ENCODE assay signal across 1 cellular context in the genomic region with DNA sequence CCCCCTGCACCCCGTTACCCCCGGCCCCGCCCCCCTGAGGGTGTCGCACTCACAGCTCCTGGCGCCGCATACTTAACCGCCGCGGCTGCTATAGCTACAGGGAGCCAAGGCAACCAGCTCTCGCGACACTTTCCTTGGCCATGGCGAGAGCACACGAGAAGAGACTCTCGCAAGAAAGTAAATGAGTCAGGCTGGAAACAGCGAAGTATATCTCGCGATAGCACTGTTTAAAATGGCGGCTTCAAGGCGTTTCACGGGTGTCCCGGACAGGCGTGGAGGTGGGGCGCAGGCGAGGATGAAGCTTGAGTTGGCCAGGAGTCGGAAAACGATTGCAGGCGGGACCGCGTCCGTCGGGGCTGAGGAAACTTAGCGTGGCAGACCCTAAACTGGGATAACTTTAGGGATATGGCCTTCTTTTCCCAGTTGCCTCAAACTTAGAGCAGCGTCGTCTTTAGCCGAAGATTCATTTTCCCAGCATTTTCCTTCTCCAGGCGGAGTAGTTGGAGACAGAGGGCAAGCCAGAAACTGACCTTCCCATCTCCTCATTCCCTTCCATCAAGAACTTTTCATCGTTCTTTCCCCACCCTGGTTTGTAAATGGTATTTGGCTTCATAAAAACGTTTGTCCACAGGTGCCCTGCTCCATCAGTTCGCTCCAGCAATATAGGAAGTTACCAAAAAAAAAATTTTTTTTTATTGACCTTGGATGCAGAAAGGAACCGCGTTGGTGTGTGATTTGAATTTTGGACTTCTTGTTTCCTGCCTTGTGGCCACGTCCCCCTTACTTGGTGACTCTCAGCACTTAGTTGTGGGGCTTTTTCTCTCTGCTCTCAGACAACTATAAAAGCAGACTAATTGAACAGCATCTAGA.
A peak's percentile ranks its signal among the peaks of the same experiment; 100 is the strongest.
TF ChIP-seq lines count a peak whose summit lies in the region.

No MANE protein-coding gene starts in this region.

TF ChIP-seq in K562, 482 proteins besides CTCF, POLR2A, EP300 and RAD21 (continued from another document and continues in another):
- TF ChIP-seq, protein P1, sequence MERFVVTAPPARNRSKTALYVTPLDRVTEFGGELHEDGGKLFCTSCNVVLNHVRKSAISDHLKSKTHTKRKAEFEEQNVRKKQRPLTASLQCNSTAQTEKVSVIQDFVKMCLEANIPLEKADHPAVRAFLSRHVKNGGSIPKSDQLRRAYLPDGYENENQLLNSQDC (CRISPR knock-in tag; IDR thresholded peaks at IDR 0.05) = no peak; the same call in 1 of the 2 replicates
- TF ChIP-seq CXXC5 (CRISPR knock-in tag; IDR thresholded peaks at IDR 0.05) = peak; percentile 62
- TF ChIP-seq LCOR (CRISPR knock-in tag; IDR thresholded peaks at IDR 0.05) = peak; percentile 17; the same call in 1 of the 2 replicates
- TF ChIP-seq MYNN (IDR thresholded peaks at IDR 0.05) = peak; percentile 99
- TF ChIP-seq MYNN (CRISPR knock-in tag; IDR thresholded peaks at IDR 0.05) = peak; percentile 86
- TF ChIP-seq, protein P2, sequence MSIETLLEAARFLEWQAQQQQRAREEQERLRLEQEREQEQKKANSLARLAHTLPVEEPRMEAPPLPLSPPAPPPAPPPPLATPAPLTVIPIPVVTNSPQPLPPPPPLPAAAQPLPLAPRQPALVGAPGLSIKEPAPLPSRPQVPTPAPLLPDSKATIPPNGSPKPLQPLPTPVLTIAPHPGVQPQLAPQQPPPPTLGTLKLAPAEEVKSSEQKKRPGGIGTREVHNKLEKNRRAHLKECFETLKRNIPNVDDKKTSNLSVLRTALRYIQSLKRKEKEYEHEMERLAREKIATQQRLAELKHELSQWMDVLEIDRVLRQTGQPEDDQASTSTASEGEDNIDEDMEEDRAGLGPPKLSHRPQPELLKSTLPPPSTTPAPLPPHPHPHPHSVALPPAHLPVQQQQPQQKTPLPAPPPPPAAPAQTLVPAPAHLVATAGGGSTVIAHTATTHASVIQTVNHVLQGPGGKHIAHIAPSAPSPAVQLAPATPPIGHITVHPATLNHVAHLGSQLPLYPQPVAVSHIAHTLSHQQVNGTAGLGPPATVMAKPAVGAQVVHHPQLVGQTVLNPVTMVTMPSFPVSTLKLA (conservative IDR thresholded peaks at IDR 0.05) = 0 out of 4 replicates have a peak, but pooled peaks of 1 of the 2 experiments have one; percentile 64
- TF ChIP-seq ZKSCAN1 (IDR thresholded peaks at IDR 0.05; ENCODE audit: low read depth, low read length) = 0 out of 2 replicates have a peak, but pooled peaks have one; percentile 17
- peak; percentile 58; the same call in 1 of the 2 replicates for TF ChIP-seq CBFB (CRISPR knock-in tag; IDR thresholded peaks at IDR 0.05)
- peak; percentile 46; the same call in 1 of the 2 replicates for TF ChIP-seq DMBX1 (CRISPR knock-in tag; IDR thresholded peaks at IDR 0.05; ENCODE audit: borderline replicate concordance)
- TF ChIP-seq, protein P3, sequence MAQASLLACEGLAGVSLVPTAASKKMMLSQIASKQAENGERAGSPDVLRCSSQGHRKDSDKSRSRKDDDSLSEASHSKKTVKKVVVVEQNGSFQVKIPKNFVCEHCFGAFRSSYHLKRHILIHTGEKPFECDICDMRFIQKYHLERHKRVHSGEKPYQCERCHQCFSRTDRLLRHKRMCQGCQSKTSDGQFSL (CRISPR knock-in tag; IDR thresholded peaks at IDR 0.05) = 0 out of 2 replicates have a peak, but pooled peaks have one; percentile 3
- TF ChIP-seq, protein P3 (tag; IDR thresholded peaks at IDR 0.05) = no peak
- TF ChIP-seq ZNF217 (CRISPR knock-in tag; IDR thresholded peaks at IDR 0.05) = no peak
- TF ChIP-seq, protein P4, sequence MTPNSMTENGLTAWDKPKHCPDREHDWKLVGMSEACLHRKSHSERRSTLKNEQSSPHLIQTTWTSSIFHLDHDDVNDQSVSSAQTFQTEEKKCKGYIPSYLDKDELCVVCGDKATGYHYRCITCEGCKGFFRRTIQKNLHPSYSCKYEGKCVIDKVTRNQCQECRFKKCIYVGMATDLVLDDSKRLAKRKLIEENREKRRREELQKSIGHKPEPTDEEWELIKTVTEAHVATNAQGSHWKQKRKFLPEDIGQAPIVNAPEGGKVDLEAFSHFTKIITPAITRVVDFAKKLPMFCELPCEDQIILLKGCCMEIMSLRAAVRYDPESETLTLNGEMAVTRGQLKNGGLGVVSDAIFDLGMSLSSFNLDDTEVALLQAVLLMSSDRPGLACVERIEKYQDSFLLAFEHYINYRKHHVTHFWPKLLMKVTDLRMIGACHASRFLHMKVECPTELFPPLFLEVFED (CRISPR knock-in tag; conservative IDR thresholded peaks at IDR 0.05) = peak; percentile 59; the same call in 1 of the 2 replicates
- TF ChIP-seq ZNF212 (CRISPR knock-in tag; IDR thresholded peaks at IDR 0.05) = no peak
- TF ChIP-seq ZNF253 (CRISPR knock-in tag; conservative IDR thresholded peaks at IDR 0.05) = no peak
- TF ChIP-seq, protein P5, sequence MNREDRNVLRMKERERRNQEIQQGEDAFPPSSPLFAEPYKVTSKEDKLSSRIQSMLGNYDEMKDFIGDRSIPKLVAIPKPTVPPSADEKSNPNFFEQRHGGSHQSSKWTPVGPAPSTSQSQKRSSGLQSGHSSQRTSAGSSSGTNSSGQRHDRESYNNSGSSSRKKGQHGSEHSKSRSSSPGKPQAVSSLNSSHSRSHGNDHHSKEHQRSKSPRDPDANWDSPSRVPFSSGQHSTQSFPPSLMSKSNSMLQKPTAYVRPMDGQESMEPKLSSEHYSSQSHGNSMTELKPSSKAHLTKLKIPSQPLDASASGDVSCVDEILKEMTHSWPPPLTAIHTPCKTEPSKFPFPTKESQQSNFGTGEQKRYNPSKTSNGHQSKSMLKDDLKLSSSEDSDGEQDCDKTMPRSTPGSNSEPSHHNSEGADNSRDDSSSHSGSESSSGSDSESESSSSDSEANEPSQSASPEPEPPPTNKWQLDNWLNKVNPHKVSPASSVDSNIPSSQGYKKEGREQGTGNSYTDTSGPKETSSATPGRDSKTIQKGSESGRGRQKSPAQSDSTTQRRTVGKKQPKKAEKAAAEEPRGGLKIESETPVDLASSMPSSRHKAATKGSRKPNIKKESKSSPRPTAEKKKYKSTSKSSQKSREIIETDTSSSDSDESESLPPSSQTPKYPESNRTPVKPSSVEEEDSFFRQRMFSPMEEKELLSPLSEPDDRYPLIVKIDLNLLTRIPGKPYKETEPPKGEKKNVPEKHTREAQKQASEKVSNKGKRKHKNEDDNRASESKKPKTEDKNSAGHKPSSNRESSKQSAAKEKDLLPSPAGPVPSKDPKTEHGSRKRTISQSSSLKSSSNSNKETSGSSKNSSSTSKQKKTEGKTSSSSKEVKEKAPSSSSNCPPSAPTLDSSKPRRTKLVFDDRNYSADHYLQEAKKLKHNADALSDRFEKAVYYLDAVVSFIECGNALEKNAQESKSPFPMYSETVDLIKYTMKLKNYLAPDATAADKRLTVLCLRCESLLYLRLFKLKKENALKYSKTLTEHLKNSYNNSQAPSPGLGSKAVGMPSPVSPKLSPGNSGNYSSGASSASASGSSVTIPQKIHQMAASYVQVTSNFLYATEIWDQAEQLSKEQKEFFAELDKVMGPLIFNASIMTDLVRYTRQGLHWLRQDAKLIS (CRISPR knock-in tag; IDR thresholded peaks at IDR 0.05) = no peak; the same call in 1 of the 2 replicates
- TF ChIP-seq ZNF133 (CRISPR knock-in tag; IDR thresholded peaks at IDR 0.05) = no peak
- no peak for TF ChIP-seq ZNF175 (CRISPR knock-in tag; IDR thresholded peaks at IDR 0.05; ENCODE audit: low read depth)
- no peak for TF ChIP-seq ZNF282 (CRISPR knock-in tag; IDR thresholded peaks at IDR 0.05)
- peak; percentile 81 for TF ChIP-seq L3MBTL2 (IDR thresholded peaks at IDR 0.05)
- TF ChIP-seq, protein P6, sequence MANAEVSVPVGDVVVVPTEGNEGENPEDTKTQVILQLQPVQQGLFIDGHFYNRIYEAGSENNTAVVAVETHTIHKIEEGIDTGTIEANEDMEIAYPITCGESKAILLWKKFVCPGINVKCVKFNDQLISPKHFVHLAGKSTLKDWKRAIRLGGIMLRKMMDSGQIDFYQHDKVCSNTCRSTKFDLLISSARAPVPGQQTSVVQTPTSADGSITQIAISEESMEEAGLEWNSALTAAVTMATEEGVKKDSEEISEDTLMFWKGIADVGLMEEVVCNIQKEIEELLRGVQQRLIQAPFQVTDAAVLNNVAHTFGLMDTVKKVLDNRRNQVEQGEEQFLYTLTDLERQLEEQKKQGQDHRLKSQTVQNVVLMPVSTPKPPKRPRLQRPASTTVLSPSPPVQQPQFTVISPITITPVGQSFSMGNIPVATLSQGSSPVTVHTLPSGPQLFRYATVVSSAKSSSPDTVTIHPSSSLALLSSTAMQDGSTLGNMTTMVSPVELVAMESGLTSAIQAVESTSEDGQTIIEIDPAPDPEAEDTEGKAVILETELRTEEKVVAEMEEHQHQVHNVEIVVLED (CRISPR knock-in tag; IDR thresholded peaks at IDR 0.05) = no peak
- TF ChIP-seq SETDB1 (IDR thresholded peaks at IDR 0.05; ENCODE audit: low read length) = no peak
- no peak for TF ChIP-seq PRMT5 (CRISPR knock-in tag; IDR thresholded peaks at IDR 0.05)
- TF ChIP-seq NBN (IDR thresholded peaks at IDR 0.05; ENCODE audit: low read depth) = peak; percentile 50
- TF ChIP-seq TFAM (CRISPR knock-in tag; conservative IDR thresholded peaks at IDR 0.05) = no peak
- TF ChIP-seq MEF2D (tag; conservative IDR thresholded peaks at IDR 0.05; ENCODE audit: low read depth) = no peak
- peak; percentile 99 for TF ChIP-seq SAFB (IDR thresholded peaks at IDR 0.05; ENCODE audit: borderline replicate concordance, low read depth, low read length)
- TF ChIP-seq ZFP1 (CRISPR knock-in tag; IDR thresholded peaks at IDR 0.05) = no peak
- TF ChIP-seq, protein P7, sequence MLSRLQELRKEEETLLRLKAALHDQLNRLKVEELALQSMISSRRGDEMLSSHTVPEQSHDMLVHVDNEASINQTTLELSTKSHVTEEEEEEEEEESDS (CRISPR knock-in tag; IDR thresholded peaks at IDR 0.05) = no peak
- TF ChIP-seq, protein P8, sequence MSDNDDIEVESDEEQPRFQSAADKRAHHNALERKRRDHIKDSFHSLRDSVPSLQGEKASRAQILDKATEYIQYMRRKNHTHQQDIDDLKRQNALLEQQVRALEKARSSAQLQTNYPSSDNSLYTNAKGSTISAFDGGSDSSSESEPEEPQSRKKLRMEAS (CRISPR knock-in tag; IDR thresholded peaks at IDR 0.05) = peak; percentile 16; the same call in 1 of the 2 replicates
- peak; percentile 77; the same call in 1 of the 2 replicates for TF ChIP-seq OTX1 (CRISPR knock-in tag; IDR thresholded peaks at IDR 0.05)
- no peak for TF ChIP-seq KLF10 (CRISPR knock-in tag; IDR thresholded peaks at IDR 0.05)
- TF ChIP-seq FOXM1 (IDR thresholded peaks at IDR 0.05; ENCODE audit: low read depth) = no peak
- TF ChIP-seq FOXM1 (CRISPR knock-in tag; IDR thresholded peaks at IDR 0.05; ENCODE audit: low read depth) = no peak; the same call in 1 of the 2 replicates
- TF ChIP-seq, protein P9, sequence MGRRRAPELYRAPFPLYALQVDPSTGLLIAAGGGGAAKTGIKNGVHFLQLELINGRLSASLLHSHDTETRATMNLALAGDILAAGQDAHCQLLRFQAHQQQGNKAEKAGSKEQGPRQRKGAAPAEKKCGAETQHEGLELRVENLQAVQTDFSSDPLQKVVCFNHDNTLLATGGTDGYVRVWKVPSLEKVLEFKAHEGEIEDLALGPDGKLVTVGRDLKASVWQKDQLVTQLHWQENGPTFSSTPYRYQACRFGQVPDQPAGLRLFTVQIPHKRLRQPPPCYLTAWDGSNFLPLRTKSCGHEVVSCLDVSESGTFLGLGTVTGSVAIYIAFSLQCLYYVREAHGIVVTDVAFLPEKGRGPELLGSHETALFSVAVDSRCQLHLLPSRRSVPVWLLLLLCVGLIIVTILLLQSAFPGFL (CRISPR knock-in tag; IDR thresholded peaks at IDR 0.05) = no peak
- TF ChIP-seq, protein P10, sequence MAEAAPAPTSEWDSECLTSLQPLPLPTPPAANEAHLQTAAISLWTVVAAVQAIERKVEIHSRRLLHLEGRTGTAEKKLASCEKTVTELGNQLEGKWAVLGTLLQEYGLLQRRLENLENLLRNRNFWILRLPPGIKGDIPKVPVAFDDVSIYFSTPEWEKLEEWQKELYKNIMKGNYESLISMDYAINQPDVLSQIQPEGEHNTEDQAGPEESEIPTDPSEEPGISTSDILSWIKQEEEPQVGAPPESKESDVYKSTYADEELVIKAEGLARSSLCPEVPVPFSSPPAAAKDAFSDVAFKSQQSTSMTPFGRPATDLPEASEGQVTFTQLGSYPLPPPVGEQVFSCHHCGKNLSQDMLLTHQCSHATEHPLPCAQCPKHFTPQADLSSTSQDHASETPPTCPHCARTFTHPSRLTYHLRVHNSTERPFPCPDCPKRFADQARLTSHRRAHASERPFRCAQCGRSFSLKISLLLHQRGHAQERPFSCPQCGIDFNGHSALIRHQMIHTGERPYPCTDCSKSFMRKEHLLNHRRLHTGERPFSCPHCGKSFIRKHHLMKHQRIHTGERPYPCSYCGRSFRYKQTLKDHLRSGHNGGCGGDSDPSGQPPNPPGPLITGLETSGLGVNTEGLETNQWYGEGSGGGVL (CRISPR knock-in tag; IDR thresholded peaks at IDR 0.05) = no peak
- peak; percentile 86; the same call in 1 of the 2 replicates for TF ChIP-seq FOXJ2 (tag; IDR thresholded peaks at IDR 0.05)
- TF ChIP-seq ZNF24 (IDR thresholded peaks at IDR 0.05) = no peak
- TF ChIP-seq ZNF140 (CRISPR knock-in tag; IDR thresholded peaks at IDR 0.05) = no peak
- peak; percentile 91 to 99 (median 97) for TF ChIP-seq YY1 (IDR thresholded peaks at IDR 0.05; ENCODE audit: borderline replicate concordance in 1 of 3, control insufficient read depth in 1 of 3, extremely low read depth in 1 of 3, insufficient read depth in 3 of 3, insufficient read length in 1 of 3, insufficient replicate concordance in 2 of 3, low read depth in 1 of 3, low read length in 2 of 3)
- TF ChIP-seq ZNF584 (CRISPR knock-in tag; IDR thresholded peaks at IDR 0.05; ENCODE audit: low read depth) = no peak
- no peak for TF ChIP-seq NR3C1 (CRISPR knock-in tag; IDR thresholded peaks at IDR 0.05)
- TF ChIP-seq HDAC8 (tag; IDR thresholded peaks at IDR 0.05) = no peak
- no peak for TF ChIP-seq HNRNPUL1 (IDR thresholded peaks at IDR 0.05; ENCODE audit: low read length)
- no peak; the same call in 1 of the 2 replicates for TF ChIP-seq CREB1 (IDR thresholded peaks at IDR 0.05)
- no peak for TF ChIP-seq CREB1 (CRISPR knock-in tag; IDR thresholded peaks at IDR 0.05)
- no peak for TF ChIP-seq MEIS2 (IDR thresholded peaks at IDR 0.05; ENCODE audit: partially characterized antibody)
- TF ChIP-seq, protein P11, sequence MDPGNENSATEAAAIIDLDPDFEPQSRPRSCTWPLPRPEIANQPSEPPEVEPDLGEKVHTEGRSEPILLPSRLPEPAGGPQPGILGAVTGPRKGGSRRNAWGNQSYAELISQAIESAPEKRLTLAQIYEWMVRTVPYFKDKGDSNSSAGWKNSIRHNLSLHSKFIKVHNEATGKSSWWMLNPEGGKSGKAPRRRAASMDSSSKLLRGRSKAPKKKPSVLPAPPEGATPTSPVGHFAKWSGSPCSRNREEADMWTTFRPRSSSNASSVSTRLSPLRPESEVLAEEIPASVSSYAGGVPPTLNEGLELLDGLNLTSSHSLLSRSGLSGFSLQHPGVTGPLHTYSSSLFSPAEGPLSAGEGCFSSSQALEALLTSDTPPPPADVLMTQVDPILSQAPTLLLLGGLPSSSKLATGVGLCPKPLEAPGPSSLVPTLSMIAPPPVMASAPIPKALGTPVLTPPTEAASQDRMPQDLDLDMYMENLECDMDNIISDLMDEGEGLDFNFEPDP (CRISPR knock-in tag; IDR thresholded peaks at IDR 0.05) = no peak
- no peak for TF ChIP-seq CEBPB (tag; IDR thresholded peaks at IDR 0.05)
- TF ChIP-seq STAT5B (CRISPR knock-in tag; IDR thresholded peaks at IDR 0.05) = no peak
